10 cellular contexts compared by ENCODE assay signal in the genomic region with DNA sequence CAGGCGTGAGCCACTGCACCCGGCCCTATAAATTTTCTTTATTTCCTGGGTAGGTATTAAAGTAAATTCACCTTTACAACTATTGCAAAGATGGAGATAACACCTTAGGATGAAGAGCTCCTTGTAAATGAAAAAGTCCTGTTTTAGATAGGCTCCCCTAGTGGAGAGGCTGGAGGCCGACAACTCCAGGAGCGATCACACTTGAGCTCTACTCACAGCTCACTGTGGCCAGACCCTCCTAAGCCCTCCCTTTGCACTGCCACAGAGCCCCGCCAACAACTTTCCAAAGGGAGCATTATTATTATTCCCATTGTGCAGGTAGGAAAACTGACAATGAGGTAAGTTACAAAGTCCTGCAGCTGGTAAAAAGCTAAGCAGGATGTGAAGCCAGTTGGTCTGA.
DNase-seq lines count a peak whose midpoint lies in the region; ATAC-seq and TF ChIP-seq lines count a peak whose summit lies in the region.
"Had no signal": no experiment of that assay in that cellular context is flagged by ENCODE, and none has a peak within 500 bp of the region (broad histone marks: within the 10 kb centered on the region; RNA-seq: fewer than 3 reads in every experiment).

No MANE protein-coding gene starts in this region.

- DNase-seq in activated CD8-positive, alpha-beta T cell treated with anti-CD3 and anti-CD28 coated beads for 36 hours, result peak; percentile 17
- DNase-seq in activated CD8-positive, alpha-beta T cell treated with anti-CD3 and anti-CD28 coated beads, Interleukin-2, amount 10 ng/mL, durations not matched to agents 7 days and 5 days, result no peak
- peak; percentile 16 for DNase-seq in NAMALWA (ENCODE audit: low spot score)
- DNase-seq in dermis blood vessel endothelial cell, result peak; percentile 25
- DNase-seq in sciatic nerve (ENCODE audit: low spot score), result peak; percentile 31
- no peak for DNase-seq in stimulated activated naive CD4-positive, alpha-beta T cell (lab: John Stamatoyannopoulos, UW)

- TF ChIP-seq CTCF in activated CD8-positive, alpha-beta T cell treated with anti-CD3 and anti-CD28 coated beads for 36 hours (IDR thresholded peaks at IDR 0.05), result peak; percentile 30

- H3K27me3 Mint-ChIP-seq in activated CD8-positive, alpha-beta T cell treated with anti-CD3 and anti-CD28 coated beads for 36 hours, result peaks cover 8% of the 10 kb centered on the region
- H3K27me3 Mint-ChIP-seq in activated CD8-positive, alpha-beta T cell treated with anti-CD3 and anti-CD28 coated beads, Interleukin-2, amount 10 ng/mL, durations not matched to agents 7 days and 5 days (ENCODE audit: low read depth), result peaks cover 41% of the 10 kb centered on the region

- CTCF ChIA-PET in activated CD8-positive, alpha-beta T cell treated with anti-CD3 and anti-CD28 coated beads for 36 hours (lab: Charles Lee), result interaction anchor here (0.6 to 1.4 kb wide), 15 partner anchors 9 to 400 kb away, joined by 3 to 11 read pairs (median 3); no protein-coding TSS in a partner anchor
- CTCF ChIA-PET in activated CD8-positive, alpha-beta T cell treated with anti-CD3 and anti-CD28 coated beads, Interleukin-2, amount 10 ng/mL, durations not matched to agents 7 days and 5 days (lab: Charles Lee), result interaction anchor here (1.1 to 2.1 kb wide), 5 partner anchors 9 to 151 kb away, joined by 3 to 11 read pairs (median 5); no protein-coding TSS in a partner anchor

- peak; percentile 42 for ATAC-seq in activated CD8-positive, alpha-beta T cell treated with anti-CD3 and anti-CD28 coated beads for 36 hours
- ATAC-seq in activated CD8-positive, alpha-beta T cell treated with anti-CD3 and anti-CD28 coated beads, Interleukin-2, amount 10 ng/mL, durations not matched to agents 7 days and 5 days, result no peak
- no peak for ATAC-seq in sciatic nerve
- ATAC-seq in GM21367 (IDR thresholded peaks at IDR 0.05; ENCODE audit: unreplicated experiment), result no peak
- no peak for ATAC-seq in HG03439 (IDR thresholded peaks at IDR 0.05; ENCODE audit: unreplicated experiment)

- POLR2A ChIA-PET in activated CD8-positive, alpha-beta T cell treated with anti-CD3 and anti-CD28 coated beads for 36 hours (lab: Charles Lee), result no interaction called here
- POLR2A ChIA-PET in activated CD8-positive, alpha-beta T cell treated with anti-CD3 and anti-CD28 coated beads, Interleukin-2, amount 10 ng/mL, durations not matched to agents 7 days and 5 days (lab: Charles Lee), result no interaction called here

- H3K4me1 Mint-ChIP-seq in activated CD8-positive, alpha-beta T cell treated with anti-CD3 and anti-CD28 coated beads for 36 hours (ENCODE audit: low read depth), result peaks cover 29% of the 10 kb centered on the region
- no peaks in the 10 kb centered on the region for H3K4me1 Mint-ChIP-seq in activated CD8-positive, alpha-beta T cell treated with anti-CD3 and anti-CD28 coated beads, Interleukin-2, amount 10 ng/mL, durations not matched to agents 7 days and 5 days (ENCODE audit: low read depth)
- H3K4me1 Mint-ChIP-seq: CD14-positive monocyte had no signal

- no peaks in the 10 kb centered on the region for H3K9me3 Mint-ChIP-seq in activated CD8-positive, alpha-beta T cell treated with anti-CD3 and anti-CD28 coated beads for 36 hours
- H3K9me3 Mint-ChIP-seq in activated CD8-positive, alpha-beta T cell treated with anti-CD3 and anti-CD28 coated beads, Interleukin-2, amount 10 ng/mL, durations not matched to agents 7 days and 5 days (ENCODE audit: insufficient read depth), result no peaks in the 10 kb centered on the region
- H3K9me3 Mint-ChIP-seq: dendritic cell treated with granulocyte-macrophage colony-stimulating factor and Interleukin-4, amounts not matched to agents 40 ng/mL and 50 ng/mL, for 4 days had no signal

- no peak overlapping the region for H3K27ac Mint-ChIP-seq in activated CD8-positive, alpha-beta T cell treated with anti-CD3 and anti-CD28 coated beads for 36 hours
- H3K27ac Mint-ChIP-seq in activated CD8-positive, alpha-beta T cell treated with anti-CD3 and anti-CD28 coated beads, Interleukin-2, amount 10 ng/mL, durations not matched to agents 7 days and 5 days, result no peak overlapping the region
- H3K27ac Mint-ChIP-seq: dendritic cell treated with granulocyte-macrophage colony-stimulating factor and Interleukin-4, amounts not matched to agents 40 ng/mL and 50 ng/mL, for 4 days had no signal

- H3K36me3 Mint-ChIP-seq in activated CD8-positive, alpha-beta T cell treated with anti-CD3 and anti-CD28 coated beads for 36 hours (ENCODE audit: low read depth), result no peaks in the 10 kb centered on the region
- H3K36me3 Mint-ChIP-seq in activated CD8-positive, alpha-beta T cell treated with anti-CD3 and anti-CD28 coated beads, Interleukin-2, amount 10 ng/mL, durations not matched to agents 7 days and 5 days (ENCODE audit: low read depth), result no peaks in the 10 kb centered on the region
- H3K36me3 Mint-ChIP-seq: CD14-positive monocyte had no signal

- intact Hi-C loops in activated CD8-positive, alpha-beta T cell treated with anti-CD3 and anti-CD28 coated beads for 36 hours (cut with micrococcal nuclease), result no loop called here
- intact Hi-C loops in sciatic nerve (cut with DNase I), result no loop called here

- H3K4me3 Mint-ChIP-seq in activated CD8-positive, alpha-beta T cell treated with anti-CD3 and anti-CD28 coated beads for 36 hours, result no peak overlapping the region
- no peak overlapping the region for H3K4me3 Mint-ChIP-seq in activated CD8-positive, alpha-beta T cell treated with anti-CD3 and anti-CD28 coated beads, Interleukin-2, amount 10 ng/mL, durations not matched to agents 7 days and 5 days
- H3K4me3 Mint-ChIP-seq: CD14-positive monocyte; dendritic cell treated with granulocyte-macrophage colony-stimulating factor and Interleukin-4, amounts not matched to agents 40 ng/mL and 50 ng/mL, for 4 days had no signal

Comparison
In these comparisons a context has a peak if more than half of its experiments do, and no peak if none do; other contexts are left out.
1. DNase-seq: peak in activated CD8-positive, alpha-beta T cell treated with anti-CD3 and anti-CD28 coated beads for 36 hours (single experiment), NAMALWA (single experiment), dermis blood vessel endothelial cell (single experiment) and sciatic nerve (single experiment); none in activated CD8-positive, alpha-beta T cell treated with anti-CD3 and anti-CD28 coated beads, Interleukin-2, amount 10 ng/mL, durations not matched to agents 7 days and 5 days (single experiment) and stimulated activated naive CD4-positive, alpha-beta T cell (0 of 6).